1 cellular context compared by ENCODE assay signal in genomic region chr3:129218742-129219141, GRCh38.
TF ChIP-seq lines count a peak whose summit lies in the region.

No MANE protein-coding gene starts in this region.

TF ChIP-seq in GM23338, 12 proteins besides CTCF, POLR2A, EP300 and RAD21 (continued from another document):
- TF ChIP-seq, protein P1, sequence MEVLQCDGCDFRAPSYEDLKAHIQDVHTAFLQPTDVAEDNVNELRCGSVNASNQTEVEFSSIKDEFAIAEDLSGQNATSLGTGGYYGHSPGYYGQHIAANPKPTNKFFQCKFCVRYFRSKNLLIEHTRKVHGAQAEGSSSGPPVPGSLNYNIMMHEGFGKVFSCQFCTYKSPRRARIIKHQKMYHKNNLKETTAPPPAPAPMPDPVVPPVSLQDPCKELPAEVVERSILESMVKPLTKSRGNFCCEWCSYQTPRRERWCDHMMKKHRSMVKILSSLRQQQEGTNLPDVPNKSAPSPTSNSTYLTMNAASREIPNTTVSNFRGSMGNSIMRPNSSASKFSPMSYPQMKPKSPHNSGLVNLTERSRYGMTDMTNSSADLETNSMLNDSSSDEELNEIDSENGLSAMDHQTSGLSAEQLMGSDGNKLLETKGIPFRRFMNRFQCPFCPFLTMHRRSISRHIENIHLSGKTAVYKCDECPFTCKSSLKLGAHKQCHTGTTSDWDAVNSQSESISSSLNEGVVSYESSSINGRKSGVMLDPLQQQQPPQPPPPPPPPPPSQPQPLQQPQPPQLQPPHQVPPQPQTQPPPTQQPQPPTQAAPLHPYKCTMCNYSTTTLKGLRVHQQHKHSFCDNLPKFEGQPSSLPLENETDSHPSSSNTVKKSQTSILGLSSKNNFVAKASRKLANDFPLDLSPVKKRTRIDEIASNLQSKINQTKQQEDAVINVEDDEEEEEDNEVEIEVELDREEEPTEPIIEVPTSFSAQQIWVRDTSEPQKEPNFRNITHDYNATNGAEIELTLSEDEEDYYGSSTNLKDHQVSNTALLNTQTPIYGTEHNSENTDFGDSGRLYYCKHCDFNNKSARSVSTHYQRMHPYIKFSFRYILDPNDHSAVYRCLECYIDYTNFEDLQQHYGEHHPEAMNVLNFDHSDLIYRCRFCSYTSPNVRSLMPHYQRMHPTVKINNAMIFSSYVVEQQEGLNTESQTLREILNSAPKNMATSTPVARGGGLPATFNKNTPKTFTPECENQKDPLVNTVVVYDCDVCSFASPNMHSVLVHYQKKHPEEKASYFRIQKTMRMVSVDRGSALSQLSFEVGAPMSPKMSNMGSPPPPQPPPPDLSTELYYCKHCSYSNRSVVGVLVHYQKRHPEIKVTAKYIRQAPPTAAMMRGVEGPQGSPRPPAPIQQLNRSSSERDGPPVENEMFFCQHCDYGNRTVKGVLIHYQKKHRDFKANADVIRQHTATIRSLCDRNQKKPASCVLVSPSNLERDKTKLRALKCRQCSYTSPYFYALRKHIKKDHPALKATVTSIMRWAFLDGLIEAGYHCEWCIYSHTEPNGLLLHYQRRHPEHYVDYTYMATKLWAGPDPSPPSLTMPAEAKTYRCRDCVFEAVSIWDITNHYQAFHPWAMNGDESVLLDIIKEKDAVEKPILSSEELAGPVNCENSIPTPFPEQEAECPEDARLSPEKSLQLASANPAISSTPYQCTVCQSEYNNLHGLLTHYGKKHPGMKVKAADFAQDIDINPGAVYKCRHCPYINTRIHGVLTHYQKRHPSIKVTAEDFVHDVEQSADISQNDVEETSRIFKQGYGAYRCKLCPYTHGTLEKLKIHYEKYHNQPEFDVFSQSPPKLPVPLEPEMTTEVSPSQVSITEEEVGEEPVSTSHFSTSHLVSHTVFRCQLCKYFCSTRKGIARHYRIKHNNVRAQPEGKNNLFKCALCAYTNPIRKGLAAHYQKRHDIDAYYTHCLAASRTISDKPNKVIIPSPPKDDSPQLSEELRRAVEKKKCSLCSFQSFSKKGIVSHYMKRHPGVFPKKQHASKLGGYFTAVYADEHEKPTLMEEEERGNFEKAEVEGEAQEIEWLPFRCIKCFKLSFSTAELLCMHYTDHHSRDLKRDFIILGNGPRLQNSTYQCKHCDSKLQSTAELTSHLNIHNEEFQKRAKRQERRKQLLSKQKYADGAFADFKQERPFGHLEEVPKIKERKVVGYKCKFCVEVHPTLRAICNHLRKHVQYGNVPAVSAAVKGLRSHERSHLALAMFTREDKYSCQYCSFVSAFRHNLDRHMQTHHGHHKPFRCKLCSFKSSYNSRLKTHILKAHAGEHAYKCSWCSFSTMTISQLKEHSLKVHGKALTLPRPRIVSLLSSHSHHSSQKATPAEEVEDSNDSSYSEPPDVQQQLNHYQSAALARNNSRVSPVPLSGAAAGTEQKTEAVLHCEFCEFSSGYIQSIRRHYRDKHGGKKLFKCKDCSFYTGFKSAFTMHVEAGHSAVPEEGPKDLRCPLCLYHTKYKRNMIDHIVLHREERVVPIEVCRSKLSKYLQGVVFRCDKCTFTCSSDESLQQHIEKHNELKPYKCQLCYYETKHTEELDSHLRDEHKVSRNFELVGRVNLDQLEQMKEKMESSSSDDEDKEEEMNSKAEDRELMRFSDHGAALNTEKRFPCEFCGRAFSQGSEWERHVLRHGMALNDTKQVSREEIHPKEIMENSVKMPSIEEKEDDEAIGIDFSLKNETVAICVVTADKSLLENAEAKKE (CRISPR knock-in tag; IDR thresholded peaks at IDR 0.05): no peak
- TF ChIP-seq POLR2AphosphoS5 (IDR thresholded peaks at IDR 0.05; ENCODE audit: low read depth) (no peak), STAT1 (IDR thresholded peaks at IDR 0.05; ENCODE audit: unreplicated experiment) (no peak), CREB1 (CRISPR knock-in tag; IDR thresholded peaks at IDR 0.05; ENCODE audit: low read depth) (no peak)
